Comparison of ENCODE assay signal across 11 cellular contexts in the genomic region with DNA sequence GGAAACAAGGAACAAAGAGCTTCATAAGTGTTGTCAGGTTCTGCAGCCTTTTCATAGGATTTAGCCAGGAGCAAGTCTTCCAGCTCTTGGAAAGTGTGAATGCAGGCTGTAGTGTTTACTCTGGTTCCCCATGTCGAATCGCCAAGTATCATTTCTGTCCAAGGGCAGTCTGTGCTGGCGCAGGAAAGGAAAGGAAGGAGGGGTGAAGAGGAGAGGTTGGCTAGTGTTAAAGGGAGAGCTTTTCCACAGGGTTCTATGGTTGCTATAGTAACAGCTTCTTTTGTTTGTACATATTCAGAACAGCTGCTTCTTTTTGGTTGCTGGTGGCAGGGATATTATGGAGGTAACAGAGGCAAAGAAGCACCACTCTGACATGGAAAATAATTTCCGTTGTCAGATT.
DNase-seq lines count a peak whose midpoint lies in the region; ATAC-seq and TF ChIP-seq lines count a peak whose summit lies in the region.
"Had no signal": no experiment of that assay in that cellular context is flagged by ENCODE, and none has a peak within 500 bp of the region (broad histone marks: within the 10 kb centered on the region; RNA-seq: fewer than 3 reads in every experiment).

No MANE protein-coding gene starts in this region.

- no peak for ATAC-seq in activated T-cell treated with anti-CD3 and anti-CD28 coated beads, Interleukin-2, amount 50 U/mL, for 72 hours (replicated peaks in 1 of 2)

- H3K27me3 ChIP-seq in SK-N-SH (ENCODE audit: insufficient read depth), result no peaks in the 10 kb centered on the region
- H3K27me3 ChIP-seq in left ventricle myocardium inferior (ENCODE audit: low read depth), result no peaks in the 10 kb centered on the region

- H3K9me3 Mint-ChIP-seq in activated T-cell treated with anti-CD3 and anti-CD28 coated beads, Interleukin-2, amount 50 U/mL, for 72 hours, result peaks cover 0 to 5% of the 10 kb centered on the region in 2 donors
- H3K9me3 Mint-ChIP-seq in immature natural killer cell, result peaks cover 0 to 39% (median 14%) of the 10 kb centered on the region in 6 donors

- H3K9me3 ChIP-seq in SK-N-SH, result no peaks in the 10 kb centered on the region
- no peaks in the 10 kb centered on the region for H3K9me3 ChIP-seq in left ventricle myocardium inferior (replicated peaks)

- intact Hi-C loops in left ventricle myocardium inferior (cut with micrococcal nuclease), result no loop called here

- no peak overlapping the region for H3K9ac ChIP-seq in SK-N-SH

- TF ChIP-seq RAD21 in SK-N-SH (IDR thresholded peaks at IDR 0.05; ENCODE audit: low read length), result no peak

- H3K36me3 ChIP-seq in SK-N-SH (replicated peaks in 1 of 2; ENCODE audit: control insufficient read depth in 1 of 2, insufficient read depth in 2 of 2, low read length in 1 of 2) (no peaks in the 10 kb centered on the region), left ventricle myocardium inferior (no peaks in the 10 kb centered on the region)

- H3K36me3 Mint-ChIP-seq in activated T-cell treated with anti-CD3 and anti-CD28 coated beads, Interleukin-2, amount 50 U/mL, for 72 hours (ENCODE audit: insufficient read depth in 2 of 2), result no peaks in the 10 kb centered on the region
- H3K36me3 Mint-ChIP-seq in immature natural killer cell, result no peaks in the 10 kb centered on the region

- no peaks in the 10 kb centered on the region for H3K27me3 Mint-ChIP-seq in activated T-cell treated with anti-CD3 and anti-CD28 coated beads, Interleukin-2, amount 50 U/mL, for 72 hours (ENCODE audit: low read depth)
- H3K27me3 Mint-ChIP-seq in immature natural killer cell (ENCODE audit: low read depth in 3 of 3), result peaks cover 0 to 4% (median 0%) of the 10 kb centered on the region in 3 donors

- no peaks in the 10 kb centered on the region for H4K20me1 ChIP-seq in SK-N-SH (ENCODE audit: insufficient read depth)

- WGBS in SK-N-SH (ENCODE audit: low lambda C conversion rate), result 19% methylated on average over 4 of the region's 4 CpGs

- no peak for TF ChIP-seq EP300 in SK-N-SH (IDR thresholded peaks at IDR 0.05; ENCODE audit: borderline replicate concordance in 1 of 2, low read depth in 1 of 2, low read length in 1 of 2)

- H3K4me1 ChIP-seq in SK-N-SH (ENCODE audit: control insufficient read depth in 1 of 2, insufficient read depth in 2 of 2, low read depth in 1 of 2, low read length in 1 of 2) (no peaks in the 10 kb centered on the region), left ventricle myocardium inferior (no peaks in the 10 kb centered on the region)

- CTCF ChIA-PET in SK-N-SH (lab: Yijun Ruan, JAX), result interaction anchor here (1.1 kb wide), 1 partner anchor 62 kb away, joined by 3 read pairs; no protein-coding TSS in a partner anchor

- H3K79me2 ChIP-seq in SK-N-SH (ENCODE audit: insufficient read depth), result no peaks in the 10 kb centered on the region

- no peak overlapping the region for H3K4me2 ChIP-seq in SK-N-SH

- H2AFZ ChIP-seq in SK-N-SH (ENCODE audit: low read depth), result no peak overlapping the region

- H3K9me2 ChIP-seq in SK-N-SH, result no peaks in the 10 kb centered on the region

- no peaks in the 10 kb centered on the region for H3F3A ChIP-seq in SK-N-SH (replicated peaks; ENCODE audit: insufficient read depth)

- H3K27ac ChIP-seq in SK-N-SH (ENCODE audit: low read depth in 2 of 2, low read length in 1 of 2), result no peak overlapping the region
- H3K27ac ChIP-seq in left ventricle myocardium inferior (replicated peaks), result no peak overlapping the region

- DNase-seq in COR-L47 (lab: John Stamatoyannopoulos, UW), result peak; percentile 93
- peak; percentile 86 for DNase-seq in NCI-H146 (lab: John Stamatoyannopoulos, UW)
- peak; percentile 96 for DNase-seq in NCI-H69 (lab: John Stamatoyannopoulos, UW)
- DNase-seq in iPS-NIHi11 (ENCODE audit: low spot score), result peak; percentile 22
- no peak for DNase-seq in activated T-cell treated with anti-CD3 and anti-CD28 coated beads, Interleukin-2, amount 50 U/mL, for 72 hours
- DNase-seq in immature natural killer cell, result no peak
- DNase-seq in SK-N-SH, result no peak
- no peak for DNase-seq in left ventricle myocardium inferior
- DNase-seq: ACHN; activated effector memory CD4-positive, alpha-beta T cell treated with anti-CD3 and anti-CD28 coated beads, Interleukin-2, amount 50 U/mL, for 16 hours; NCI-H226 had no signal

- no peak overlapping the region for H3K4me3 Mint-ChIP-seq in activated T-cell treated with anti-CD3 and anti-CD28 coated beads, Interleukin-2, amount 50 U/mL, for 72 hours
- no peak overlapping the region for H3K4me3 Mint-ChIP-seq in immature natural killer cell

- no peaks in the 10 kb centered on the region for H3K4me1 Mint-ChIP-seq in activated T-cell treated with anti-CD3 and anti-CD28 coated beads, Interleukin-2, amount 50 U/mL, for 72 hours (ENCODE audit: low read depth)
- H3K4me1 Mint-ChIP-seq in immature natural killer cell, result no peaks in the 10 kb centered on the region

- H3K4me3 ChIP-seq in SK-N-SH (ENCODE audit: low read depth in 2 of 2, low read length in 1 of 2) (no peak overlapping the region), left ventricle myocardium inferior (no peak overlapping the region)

- POLR2A ChIA-PET in SK-N-SH (lab: Yijun Ruan, JAX), result no interaction called here

- H3K27ac Mint-ChIP-seq in activated T-cell treated with anti-CD3 and anti-CD28 coated beads, Interleukin-2, amount 50 U/mL, for 72 hours, result no peak overlapping the region
- H3K27ac Mint-ChIP-seq in immature natural killer cell, result no peak overlapping the region

- no peak for TF ChIP-seq CTCF in SK-N-SH (IDR thresholded peaks at IDR 0.05)
- TF ChIP-seq CTCF in left ventricle myocardium inferior (IDR thresholded peaks at IDR 0.05; ENCODE audit: borderline replicate concordance), result no peak

TF ChIP-seq in SK-N-SH, 30 proteins besides CTCF, POLR2A, EP300 and RAD21:
- TF ChIP-seq RFX5 (IDR thresholded peaks at IDR 0.05; ENCODE audit: low read length) (no peak), SMC3 (IDR thresholded peaks at IDR 0.05; ENCODE audit: low read depth, low read length) (no peak), RCOR1 (IDR thresholded peaks at IDR 0.05; ENCODE audit: low read length) (no peak), MEF2A (IDR thresholded peaks at IDR 0.05; ENCODE audit: borderline replicate concordance, low read depth) (no peak), YY1 (IDR thresholded peaks at IDR 0.05; ENCODE audit: low read depth) (no peak)
- TF ChIP-seq, protein P1, sequence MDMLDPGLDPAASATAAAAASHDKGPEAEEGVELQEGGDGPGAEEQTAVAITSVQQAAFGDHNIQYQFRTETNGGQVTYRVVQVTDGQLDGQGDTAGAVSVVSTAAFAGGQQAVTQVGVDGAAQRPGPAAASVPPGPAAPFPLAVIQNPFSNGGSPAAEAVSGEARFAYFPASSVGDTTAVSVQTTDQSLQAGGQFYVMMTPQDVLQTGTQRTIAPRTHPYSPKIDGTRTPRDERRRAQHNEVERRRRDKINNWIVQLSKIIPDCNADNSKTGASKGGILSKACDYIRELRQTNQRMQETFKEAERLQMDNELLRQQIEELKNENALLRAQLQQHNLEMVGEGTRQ (IDR thresholded peaks at IDR 0.05; ENCODE audit: borderline replicate concordance, low read depth, low read length), result no peak
- TF ChIP-seq, protein P2, sequence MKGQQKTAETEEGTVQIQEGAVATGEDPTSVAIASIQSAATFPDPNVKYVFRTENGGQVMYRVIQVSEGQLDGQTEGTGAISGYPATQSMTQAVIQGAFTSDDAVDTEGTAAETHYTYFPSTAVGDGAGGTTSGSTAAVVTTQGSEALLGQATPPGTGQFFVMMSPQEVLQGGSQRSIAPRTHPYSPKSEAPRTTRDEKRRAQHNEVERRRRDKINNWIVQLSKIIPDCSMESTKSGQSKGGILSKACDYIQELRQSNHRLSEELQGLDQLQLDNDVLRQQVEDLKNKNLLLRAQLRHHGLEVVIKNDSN (IDR thresholded peaks at IDR 0.05; ENCODE audit: borderline replicate concordance, low read depth), result no peak

Comparison
In these comparisons a context has a peak if more than half of its experiments do, and no peak if none do; other contexts are left out.
1. DNase-seq: peak in COR-L47 (single experiment), NCI-H146 (single experiment), NCI-H69 (single experiment) and iPS-NIHi11 (single experiment); none in activated T-cell treated with anti-CD3 and anti-CD28 coated beads, Interleukin-2, amount 50 U/mL, for 72 hours (0 of 2), immature natural killer cell (0 of 3), SK-N-SH (single experiment) and left ventricle myocardium inferior (single experiment).